In the genomic region with DNA sequence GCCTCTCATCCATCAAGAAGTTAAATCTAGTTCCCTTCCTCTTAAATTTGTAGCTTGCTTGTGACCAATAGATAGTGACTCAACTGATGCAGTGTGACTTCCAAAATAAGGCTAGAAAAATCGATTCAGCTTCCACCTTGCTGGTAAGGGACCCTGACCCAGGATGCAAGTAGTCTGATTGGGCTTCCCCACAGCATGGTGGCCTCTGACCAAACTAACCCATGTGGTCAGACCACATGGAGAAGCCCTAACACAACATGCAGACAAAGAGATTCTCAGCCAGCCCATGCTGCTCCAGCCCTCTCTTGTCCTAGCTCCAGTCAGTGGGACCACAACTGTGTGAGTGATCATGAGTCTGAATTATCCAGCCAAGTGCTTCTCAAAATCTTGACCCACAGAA, we compare ENCODE assay signal across 20 cellular contexts.
DNase-seq lines count a peak whose midpoint lies in the region; ATAC-seq and TF ChIP-seq lines count a peak whose summit lies in the region.
"Had no signal": no experiment of that assay in that cellular context is flagged by ENCODE, and none has a peak within 500 bp of the region (broad histone marks: within the 10 kb centered on the region; RNA-seq: fewer than 3 reads in every experiment).

No MANE protein-coding gene starts in this region.

- CTCF ChIA-PET in SK-N-SH (lab: Yijun Ruan, JAX) (interaction anchor here (0.7 to 1.2 kb wide), 2 partner anchors 13 to 21 kb away, joined by 3 to 4 read pairs; no protein-coding TSS in a partner anchor), WTC11 (lab: Charles Lee) (no interaction called here)

- no peak for TF ChIP-seq RAD21 in SK-N-SH (IDR thresholded peaks at IDR 0.05; ENCODE audit: low read length)

- no peaks in the 10 kb centered on the region; a peak in 1 of 4 replicates for H3K4me1 ChIP-seq in SK-N-SH (ENCODE audit: control insufficient read depth in 1 of 2, insufficient read depth in 2 of 2, low read depth in 1 of 2, low read length in 1 of 2)
- H3K4me1 ChIP-seq: BLaER1, Caco-2 had no signal

- H3K27ac ChIP-seq in SK-N-SH (ENCODE audit: low read depth in 2 of 2, low read length in 1 of 2), result no peak overlapping the region
- H3K27ac ChIP-seq: 22Rv1, BLaER1, C4-2B had no signal

- no peak overlapping the region for H3K4me3 Mint-ChIP-seq in WTC11
- H3K4me3 Mint-ChIP-seq in activated T-helper 17 cell treated with anti-CD3 and anti-CD28 coated beads, Interleukin-2, amount 50 U/mL, for 72 hours, result no peak overlapping the region
- H3K4me3 Mint-ChIP-seq: B cell; CD4-positive, CD25-positive, alpha-beta regulatory T cell; CD8-positive, alpha-beta T cell had no signal

- DNase-seq in SK-N-SH, result no peak
- no peak for DNase-seq in WTC11 (ENCODE audit: low spot score)
- DNase-seq in myocyte (ENCODE audit: low read depth), result peak; percentile 21
- DNase-seq in omental fat pad (ENCODE audit: low spot score), result no peak
- no peak for DNase-seq in NCI-H774 (lab: John Stamatoyannopoulos, UW)
- DNase-seq: Caco-2; CD4-positive, CD25-positive, alpha-beta regulatory T cell; CD8-positive, alpha-beta T cell; DMS153; DND-41; GOT3; H7 had no signal

- H4K20me1 ChIP-seq in SK-N-SH (ENCODE audit: insufficient read depth), result no peaks in the 10 kb centered on the region
- H4K20me1 ChIP-seq: BLaER1 had no signal

- no peaks in the 10 kb centered on the region for H3K36me3 ChIP-seq in SK-N-SH (replicated peaks in 1 of 2; ENCODE audit: control insufficient read depth in 1 of 2, insufficient read depth in 2 of 2, low read length in 1 of 2)
- H3K36me3 ChIP-seq: BLaER1 had no signal

- H2AFZ ChIP-seq in SK-N-SH (ENCODE audit: low read depth), result no peak overlapping the region

- H3K79me2 ChIP-seq in SK-N-SH (ENCODE audit: insufficient read depth), result no peaks in the 10 kb centered on the region

- no peak overlapping the region for H3K4me3 ChIP-seq in SK-N-SH (ENCODE audit: low read depth in 2 of 2, low read length in 1 of 2)
- H3K4me3 ChIP-seq: BLaER1 had no signal

- no peaks in the 10 kb centered on the region for H3K36me3 Mint-ChIP-seq in WTC11
- H3K36me3 Mint-ChIP-seq in activated T-helper 17 cell treated with anti-CD3 and anti-CD28 coated beads, Interleukin-2, amount 50 U/mL, for 72 hours (ENCODE audit: low read depth), result no peaks in the 10 kb centered on the region
- H3K36me3 Mint-ChIP-seq: CD4-positive, CD25-positive, alpha-beta regulatory T cell; CD8-positive, alpha-beta T cell had no signal

- POLR2A ChIA-PET in SK-N-SH (lab: Yijun Ruan, JAX) (no interaction called here), WTC11 (lab: Charles Lee) (no interaction called here)

- no peaks in the 10 kb centered on the region for H3K27me3 Mint-ChIP-seq in WTC11 (ENCODE audit: low read depth)
- H3K27me3 Mint-ChIP-seq in activated T-helper 17 cell treated with anti-CD3 and anti-CD28 coated beads, Interleukin-2, amount 50 U/mL, for 72 hours, result no peaks in the 10 kb centered on the region
- H3K27me3 Mint-ChIP-seq: B cell; CD4-positive, CD25-positive, alpha-beta regulatory T cell had no signal

- no peaks in the 10 kb centered on the region for H3K27me3 ChIP-seq in SK-N-SH (ENCODE audit: insufficient read depth)
- H3K27me3 ChIP-seq: BLaER1 had no signal

- 53% methylated on average over 1 of the region's 1 CpG for WGBS in SK-N-SH (ENCODE audit: low lambda C conversion rate)

- ATAC-seq in SK-N-SH treated with all-trans-retinoic acid at 6 μM for 48 hours, result no peak
- ATAC-seq in WTC11, result no peak; the same call in 1 of the 2 replicates
- no peak for ATAC-seq in omental fat pad (ENCODE audit: low FRiP score)
- no peak for ATAC-seq in GM21737 (IDR thresholded peaks at IDR 0.05; ENCODE audit: unreplicated experiment)
- ATAC-seq in activated T-helper 17 cell treated with anti-CD3 and anti-CD28 coated beads, Interleukin-2, amount 50 U/mL, for 72 hours (replicated peaks), result no peak
- ATAC-seq: CD8-positive, alpha-beta T cell; HCT116 had no signal

- H3K9me3 Mint-ChIP-seq in WTC11, result peaks cover 3% of the 10 kb centered on the region; the same call in 1 of the 2 replicates
- peaks cover 3% of the 10 kb centered on the region for H3K9me3 Mint-ChIP-seq in activated T-helper 17 cell treated with anti-CD3 and anti-CD28 coated beads, Interleukin-2, amount 50 U/mL, for 72 hours
- H3K9me3 Mint-ChIP-seq: CD8-positive, alpha-beta T cell had no signal

- no peaks in the 10 kb centered on the region for H3K9me2 ChIP-seq in SK-N-SH

- H3K27ac Mint-ChIP-seq in WTC11, result 0 out of 2 replicates have a peak overlapping the region, but pooled peaks have one; percentile 6
- no peak overlapping the region for H3K27ac Mint-ChIP-seq in activated T-helper 17 cell treated with anti-CD3 and anti-CD28 coated beads, Interleukin-2, amount 50 U/mL, for 72 hours
- H3K27ac Mint-ChIP-seq: B cell; CD4-positive, CD25-positive, alpha-beta regulatory T cell; CD8-positive, alpha-beta T cell had no signal

- H3F3A ChIP-seq in SK-N-SH (replicated peaks; ENCODE audit: insufficient read depth), result no peaks in the 10 kb centered on the region

- H3K9ac ChIP-seq in SK-N-SH, result no peak overlapping the region
- H3K9ac ChIP-seq: BLaER1 had no signal

- TF ChIP-seq CTCF in SK-N-SH (IDR thresholded peaks at IDR 0.05), result no peak
- no peak for TF ChIP-seq CTCF in WTC11 (IDR thresholded peaks at IDR 0.05)
- TF ChIP-seq CTCF in omental fat pad (IDR thresholded peaks at IDR 0.05), result no peak

- H3K4me2 ChIP-seq in SK-N-SH, result no peak overlapping the region
- H3K4me2 ChIP-seq: BLaER1 had no signal

- TF ChIP-seq EP300 in SK-N-SH (IDR thresholded peaks at IDR 0.05; ENCODE audit: borderline replicate concordance in 1 of 2, low read depth in 1 of 2, low read length in 1 of 2), result no peak

- peaks cover 52% of the 10 kb centered on the region for H3K4me1 Mint-ChIP-seq in WTC11
- H3K4me1 Mint-ChIP-seq in activated T-helper 17 cell treated with anti-CD3 and anti-CD28 coated beads, Interleukin-2, amount 50 U/mL, for 72 hours, result no peaks in the 10 kb centered on the region
- H3K4me1 Mint-ChIP-seq: B cell; CD4-positive, CD25-positive, alpha-beta regulatory T cell had no signal

- H3K9me3 ChIP-seq in SK-N-SH, result no peaks in the 10 kb centered on the region
- H3K9me3 ChIP-seq: BLaER1, Caco-2 had no signal

TF ChIP-seq in SK-N-SH treated with all-trans-retinoic acid at 6 μM for 48 hours, 23 proteins besides CTCF, POLR2A, EP300 and RAD21:
- TF ChIP-seq ZNF565 (CRISPR knock-in tag; conservative IDR thresholded peaks at IDR 0.05; ENCODE audit: low read depth) (peak; percentile 83; the same call in 1 of the 2 replicates), ZNF70 (CRISPR knock-in tag; IDR thresholded peaks at IDR 0.05) (no peak), SNAI2 (CRISPR knock-in tag; IDR thresholded peaks at IDR 0.05) (no peak), ZC3H10 (CRISPR knock-in tag; IDR thresholded peaks at IDR 0.05) (no peak), ISL1 (CRISPR knock-in tag; IDR thresholded peaks at IDR 0.05) (no peak), CSDC2 (CRISPR knock-in tag; IDR thresholded peaks at IDR 0.05) (no peak)

TF ChIP-seq in SK-N-SH, 30 proteins besides CTCF, POLR2A, EP300 and RAD21 (continues in another document):
- TF ChIP-seq FOXM1 (IDR thresholded peaks at IDR 0.05; ENCODE audit: low read depth) (no peak), MEF2A (IDR thresholded peaks at IDR 0.05; ENCODE audit: borderline replicate concordance, low read depth) (no peak)

TF ChIP-seq in WTC11, 78 proteins besides CTCF, POLR2A, EP300 and RAD21:
- TF ChIP-seq, protein P1, sequence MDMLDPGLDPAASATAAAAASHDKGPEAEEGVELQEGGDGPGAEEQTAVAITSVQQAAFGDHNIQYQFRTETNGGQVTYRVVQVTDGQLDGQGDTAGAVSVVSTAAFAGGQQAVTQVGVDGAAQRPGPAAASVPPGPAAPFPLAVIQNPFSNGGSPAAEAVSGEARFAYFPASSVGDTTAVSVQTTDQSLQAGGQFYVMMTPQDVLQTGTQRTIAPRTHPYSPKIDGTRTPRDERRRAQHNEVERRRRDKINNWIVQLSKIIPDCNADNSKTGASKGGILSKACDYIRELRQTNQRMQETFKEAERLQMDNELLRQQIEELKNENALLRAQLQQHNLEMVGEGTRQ (CRISPR knock-in tag; IDR thresholded peaks at IDR 0.05), result no peak
- TF ChIP-seq, protein P2, sequence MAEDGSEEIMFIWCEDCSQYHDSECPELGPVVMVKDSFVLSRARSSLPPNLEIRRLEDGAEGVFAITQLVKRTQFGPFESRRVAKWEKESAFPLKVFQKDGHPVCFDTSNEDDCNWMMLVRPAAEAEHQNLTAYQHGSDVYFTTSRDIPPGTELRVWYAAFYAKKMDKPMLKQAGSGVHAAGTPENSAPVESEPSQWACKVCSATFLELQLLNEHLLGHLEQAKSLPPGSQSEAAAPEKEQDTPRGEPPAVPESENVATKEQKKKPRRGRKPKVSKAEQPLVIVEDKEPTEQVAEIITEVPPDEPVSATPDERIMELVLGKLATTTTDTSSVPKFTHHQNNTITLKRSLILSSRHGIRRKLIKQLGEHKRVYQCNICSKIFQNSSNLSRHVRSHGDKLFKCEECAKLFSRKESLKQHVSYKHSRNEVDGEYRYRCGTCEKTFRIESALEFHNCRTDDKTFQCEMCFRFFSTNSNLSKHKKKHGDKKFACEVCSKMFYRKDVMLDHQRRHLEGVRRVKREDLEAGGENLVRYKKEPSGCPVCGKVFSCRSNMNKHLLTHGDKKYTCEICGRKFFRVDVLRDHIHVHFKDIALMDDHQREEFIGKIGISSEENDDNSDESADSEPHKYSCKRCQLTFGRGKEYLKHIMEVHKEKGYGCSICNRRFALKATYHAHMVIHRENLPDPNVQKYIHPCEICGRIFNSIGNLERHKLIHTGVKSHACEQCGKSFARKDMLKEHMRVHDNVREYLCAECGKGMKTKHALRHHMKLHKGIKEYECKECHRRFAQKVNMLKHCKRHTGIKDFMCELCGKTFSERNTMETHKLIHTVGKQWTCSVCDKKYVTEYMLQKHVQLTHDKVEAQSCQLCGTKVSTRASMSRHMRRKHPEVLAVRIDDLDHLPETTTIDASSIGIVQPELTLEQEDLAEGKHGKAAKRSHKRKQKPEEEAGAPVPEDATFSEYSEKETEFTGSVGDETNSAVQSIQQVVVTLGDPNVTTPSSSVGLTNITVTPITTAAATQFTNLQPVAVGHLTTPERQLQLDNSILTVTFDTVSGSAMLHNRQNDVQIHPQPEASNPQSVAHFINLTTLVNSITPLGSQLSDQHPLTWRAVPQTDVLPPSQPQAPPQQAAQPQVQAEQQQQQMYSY (CRISPR knock-in tag; IDR thresholded peaks at IDR 0.05), result no peak
